Comparison of ENCODE assay signal across 8 cellular contexts in the genomic region with DNA sequence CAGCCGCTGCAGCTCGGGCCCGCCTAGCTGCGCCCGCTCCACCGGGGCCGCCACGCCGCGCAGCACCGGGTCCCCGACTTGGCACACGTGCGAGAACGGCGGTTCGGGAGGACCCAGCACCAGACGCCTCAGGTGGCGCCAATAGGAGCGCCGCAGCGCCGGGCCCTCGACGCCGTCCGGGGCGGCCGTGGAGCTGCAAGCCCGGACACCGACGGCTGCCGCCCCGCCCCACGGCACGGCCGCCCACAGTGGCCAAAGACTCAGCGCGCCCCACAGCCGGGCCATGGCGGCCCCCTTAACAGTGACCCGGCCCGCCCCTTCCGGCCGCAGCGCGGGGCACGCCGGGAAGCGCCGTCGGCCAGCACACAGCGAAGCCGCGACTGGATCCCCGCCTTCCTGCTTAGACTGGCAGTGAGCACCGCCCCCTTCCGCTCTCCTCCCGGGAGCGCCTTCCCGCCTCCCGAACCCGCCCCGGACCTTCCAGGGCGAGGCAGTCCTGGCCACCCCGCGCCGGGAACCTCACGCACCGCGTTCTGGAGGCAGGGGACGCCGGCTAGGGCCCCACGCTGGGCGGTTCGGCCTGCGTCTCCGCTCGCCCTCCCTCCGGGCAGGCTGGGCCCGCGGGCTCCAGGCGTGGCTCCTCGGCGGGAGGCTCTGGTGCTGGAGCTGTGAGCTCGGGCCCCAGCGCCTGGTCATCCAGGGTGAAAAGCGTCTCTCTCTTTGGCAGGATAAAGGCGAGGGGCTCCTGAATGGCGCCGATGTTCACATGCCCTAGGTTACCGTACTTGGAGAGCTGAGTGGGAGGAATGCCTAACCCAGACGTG. TPM values are rescaled to one million over a fixed set of nuclear protein-coding genes. Genes with fewer than 3 reads are reported as not detected.
DNase-seq lines count a peak whose midpoint lies in the region; ATAC-seq and TF ChIP-seq lines count a peak whose summit lies in the region.

A gene with protein sequence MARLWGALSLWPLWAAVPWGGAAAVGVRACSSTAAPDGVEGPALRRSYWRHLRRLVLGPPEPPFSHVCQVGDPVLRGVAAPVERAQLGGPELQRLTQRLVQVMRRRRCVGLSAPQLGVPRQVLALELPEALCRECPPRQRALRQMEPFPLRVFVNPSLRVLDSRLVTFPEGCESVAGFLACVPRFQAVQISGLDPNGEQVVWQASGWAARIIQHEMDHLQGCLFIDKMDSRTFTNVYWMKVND (minus strand): TSS at position 303 of the 824 bp plus-strand sequence. CDS start 18 bp downstream, at position 285.

- peaks cover 41% of the 10 kb centered on the region for H4K20me1 ChIP-seq in IMR-90 (ENCODE audit: insufficient read depth, low read length)
- H4K20me1 ChIP-seq in OCI-LY7 (ENCODE audit: insufficient read depth, low read length): peaks cover 35% of the 10 kb centered on the region

- peak within 1 kb of the TSS; percentile 75 for H2BK120ac ChIP-seq in IMR-90 (ENCODE audit: low read depth, low read length)

- H2BK5ac ChIP-seq in IMR-90 (ENCODE audit: low read depth, low read length, poor library complexity, severe bottlenecking): peak within 1 kb of the TSS; percentile 85

- WGBS in IMR-90 (ENCODE audit: extremely low coverage in 2 of 2, insufficient read length in 1 of 2), 2 experiments: 0% methylated on average over 43 of the region's 93 CpGs; no CpG with 5 or more reads in 1 of the 2 experiments

- POLR2A ChIA-PET in IMR-90 (lab: Charles Lee; ENCODE audit: unreplicated experiment): no interaction called here
- POLR2A ChIA-PET in OCI-LY7 (lab: Charles Lee): interaction anchor here (0.7 to 2.8 kb wide), 3 partner anchors 10 to 41 kb away, joined by 3 to 11 read pairs (median 7); a partner anchor contains a TSS

- peak within 1 kb of the TSS; percentile 96 for H3K14ac ChIP-seq in IMR-90 (replicated peaks; ENCODE audit: low read depth, low read length)

- intact Hi-C loops in IMR-90 (cut with micrococcal nuclease) (no loop called here), OCI-LY7 (cut with micrococcal nuclease; ENCODE audit: unreplicated experiment) (loop anchor here (1.0 to 10.0 kb wide), 6 partner anchors 9 to 434 kb away; a partner anchor contains a TSS)

- H2AFZ ChIP-seq in IMR-90 (replicated peaks; ENCODE audit: low read length, poor library complexity) (peak within 1 kb of the TSS; percentile 97), OCI-LY7 (ENCODE audit: low read length) (peak within 1 kb of the TSS; percentile 79)

- peak within 1 kb of the TSS; percentile 54 for H3K56ac ChIP-seq in IMR-90 (ENCODE audit: extremely low read depth, insufficient read depth, low read length)

- peaks cover 12% of the 10 kb centered on the region for H3K4me1 ChIP-seq in IMR-90 (ENCODE audit: control insufficient read depth, insufficient read depth, low read length)
- peaks cover 48% of the 10 kb centered on the region for H3K4me1 ChIP-seq in OCI-LY7 (ENCODE audit: insufficient read depth, low read length, poor library complexity, severe bottlenecking)
- peaks cover 37% of the 10 kb centered on the region for H3K4me1 ChIP-seq in mononuclear cell (ENCODE audit: insufficient read depth, low read length)

- peak within 1 kb of the TSS; percentile 27 for H4K5ac ChIP-seq in IMR-90 (ENCODE audit: low read depth, low read length)

- no peak within 1 kb of the TSS for H2BK20ac ChIP-seq in IMR-90 (ENCODE audit: low read depth, low read length)

- no peak for TF ChIP-seq RAD21 in IMR-90 (IDR thresholded peaks at IDR 0.05; ENCODE audit: low read length)

- no peaks in the 10 kb centered on the region for H3K9me2 ChIP-seq in OCI-LY7 (ENCODE audit: insufficient read depth, low read length)

- BruUV-seq in IMR-90 (replicated peaks; lab: Mats Ljungman, UMichigan): no TSS peak
- no TSS peak for BruUV-seq in OCI-LY7 (replicated peaks; lab: Mats Ljungman, UMichigan)

- H3K27me3 ChIP-seq in IMR-90 (ENCODE audit: control insufficient read depth, insufficient read depth, low read length) (no peaks in the 10 kb centered on the region), mononuclear cell (ENCODE audit: insufficient read depth, low read length) (no peaks in the 10 kb centered on the region)

- peak within 1 kb of the TSS; percentile 77 for H3K9ac ChIP-seq in IMR-90 (ENCODE audit: low read depth, low read length)

- H3K9me1 ChIP-seq in IMR-90 (ENCODE audit: insufficient read depth, low read length): peaks cover 10% of the 10 kb centered on the region

- dilution Hi-C loops in IMR-90 (cut with HindIII; ENCODE audit: low sequenced_read_pairs, unreplicated experiment): no loop called here

- peak within 1 kb of the TSS; percentile 84 for H2AK5ac ChIP-seq in IMR-90 (ENCODE audit: low read depth, low read length)

- H3K4me2 ChIP-seq in IMR-90 (ENCODE audit: low read depth, low read length): peak within 1 kb of the TSS; percentile 91
- peak within 1 kb of the TSS; percentile 89 for H3K4me2 ChIP-seq in OCI-LY7 (ENCODE audit: low read length)

- CTCF ChIA-PET in IMR-90 (lab: Yijun Ruan, JAX): interaction anchor here (0.6 kb wide), 1 partner anchor 113 kb away, joined by 5 read pairs; no protein-coding TSS in a partner anchor
- CTCF ChIA-PET in OCI-LY7 (lab: Charles Lee; ENCODE audit: unreplicated experiment): no interaction called here

- peak within 1 kb of the TSS; percentile 92 for H4K91ac ChIP-seq in IMR-90 (ENCODE audit: insufficient read depth, low read depth, low read length)

- no peak for TF ChIP-seq CTCF in IMR-90 (conservative IDR thresholded peaks at IDR 0.05; ENCODE audit: low read depth, low read length)
- TF ChIP-seq CTCF in OCI-LY7 (conservative IDR thresholded peaks at IDR 0.05; ENCODE audit: low read length): no peak
- TF ChIP-seq CTCF in epithelial cell of esophagus (IDR thresholded peaks at IDR 0.05; ENCODE audit: insufficient read depth, low read depth, low read length, missing control alignments): no peak

- H3K27ac ChIP-seq in IMR-90 (ENCODE audit: insufficient read depth, low read length) (peak within 1 kb of the TSS; percentile 86), OCI-LY7 (ENCODE audit: low read depth, low read length, poor library complexity, severe bottlenecking) (peak within 1 kb of the TSS; percentile 70)

- H3K4me3 ChIP-seq in IMR-90 (ENCODE audit: insufficient read depth, low read depth, low read length) (peak within 1 kb of the TSS; percentile 78), OCI-LY7 (ENCODE audit: low read depth, low read length, poor library complexity, severe bottlenecking) (peak within 1 kb of the TSS; percentile 75), epithelial cell of esophagus (ENCODE audit: low read length) (peak within 1 kb of the TSS; percentile 73), mononuclear cell (ENCODE audit: low read length) (peak within 1 kb of the TSS; percentile 71)

- peak within 1 kb of the TSS; percentile 98 for H3K23ac ChIP-seq in IMR-90 (ENCODE audit: low read depth, low read length)

- H3K79me2 ChIP-seq in OCI-LY7 (ENCODE audit: insufficient read depth, low read depth, low read length): peaks cover 56% of the 10 kb centered on the region

- H3K4ac ChIP-seq in IMR-90 (ENCODE audit: low read depth, low read length): peak within 1 kb of the TSS; percentile 96

- peak within 1 kb of the TSS; percentile 97 for H2AK9ac ChIP-seq in IMR-90 (replicated peaks; ENCODE audit: low read depth, low read length, poor library complexity)

- H2BK15ac ChIP-seq in IMR-90 (ENCODE audit: low read depth, low read length): no peak within 1 kb of the TSS

- H4K8ac ChIP-seq in IMR-90 (ENCODE audit: low read depth in 2 of 2, low read length in 2 of 2): peak within 1 kb of the TSS; percentile 88 to 95; a peak in 3 of 4 replicates

- in situ Hi-C loops in IMR-90 (cut with MboI; ENCODE audit: low sequenced_read_pairs): no loop called here

- peak; percentile 64; the same call in 1 of the 2 replicates for TF ChIP-seq POLR2A in IMR-90 (IDR thresholded peaks at IDR 0.05; ENCODE audit: low read depth, low read length)

- H3K9me3 ChIP-seq in IMR-90 (ENCODE audit: control insufficient read depth, insufficient read depth, low read length): no peaks in the 10 kb centered on the region
- no peaks in the 10 kb centered on the region for H3K9me3 ChIP-seq in OCI-LY7 (ENCODE audit: low read length)
- no peaks in the 10 kb centered on the region for H3K9me3 ChIP-seq in mononuclear cell (ENCODE audit: low read depth, low read length)

- H3K36me3 ChIP-seq in IMR-90 (ENCODE audit: control insufficient read depth, insufficient read depth, low read length) (peaks cover 49% of the 10 kb centered on the region), OCI-LY7 (ENCODE audit: insufficient read depth, low read length) (peaks cover 83% of the 10 kb centered on the region)

- no peak within 1 kb of the TSS for H3K18ac ChIP-seq in IMR-90 (ENCODE audit: low read depth, low read length)

- H3K79me1 ChIP-seq in IMR-90 (ENCODE audit: low read depth in 1 of 2, low read length in 2 of 2): peaks cover 45 to 73% of the 10 kb centered on the region in 2 experiments

- ATAC-seq in GM21529 (IDR thresholded peaks at IDR 0.05; ENCODE audit: unreplicated experiment) (peak; percentile 93), IMR-90 (ENCODE audit: low read depth) (peak; percentile 92)

- DNase-seq in DMS153 (lab: John Stamatoyannopoulos, UW) (peak; percentile 88), IMR-90 (peak; percentile 90), OCI-LY7 (ENCODE audit: low spot score) (peak; percentile 90), activated T-cell treated with anti-CD3 and anti-CD28 coated beads for 4 hours (peak; percentile 70), epithelial cell of esophagus (ENCODE audit: low read depth) (peak; percentile 95)
- peak; percentile 82 to 83 for DNase-seq in stimulated activated CD8-positive, alpha-beta memory T cell treated with anti-CD3 and anti-CD28 coated beads, Interleukin-2, amount 100 ng/mL, for 48 hours (ENCODE audit: low read depth in 2 of 2)

TF ChIP-seq in IMR-90, 13 proteins besides CTCF, POLR2A, EP300 and RAD21 (continues in another document):
- TF ChIP-seq BHLHE40 (IDR thresholded peaks at IDR 0.05; ENCODE audit: low read depth, low read length): peak; percentile 27; the same call in 1 of the 2 replicates
- TF ChIP-seq MXI1 (IDR thresholded peaks at IDR 0.05; ENCODE audit: borderline replicate concordance, low read depth, low read length): peak; percentile 80; the same call in 1 of the 2 replicates
- no peak for TF ChIP-seq RCOR1 (IDR thresholded peaks at IDR 0.05; ENCODE audit: insufficient replicate concordance, low read length)
- TF ChIP-seq CEBPB (IDR thresholded peaks at IDR 0.05; ENCODE audit: low read depth, low read length): 0 out of 2 replicates have a peak, but pooled peaks have one; percentile 38

RNA-seq across cellular contexts. Expression of the gene that starts here (rescaled TPM):
- 4.5 and 7.5 TPM in 2 replicates for total RNA-seq in IMR-90 (2012; rRNA removed)
- 6.4 and 7.6 TPM in 2 replicates for polyA plus RNA-seq in IMR-90 (2012; rRNA removed)
- 10.9 and 17.5 TPM in 2 replicates for polyA plus RNA-seq in IMR-90 (2012; cell fraction: cytosol; rRNA removed)
- 6.6 and 10.2 TPM in 2 replicates for polyA plus RNA-seq in IMR-90 (2012; cell fraction: nucleus; rRNA removed; ENCODE audit: low replicate concordance)
- total RNA-seq in OCI-LY7 (2014; rRNA removed; shearing (Covaris generic)): 54.8 and 85.4 TPM in 2 replicates
- 31.6 and 37.8 TPM in 2 replicates for total RNA-seq in OCI-LY7 (2022)
- total RNA-seq in mononuclear cell: 2.9 TPM

Comparison
In these comparisons a context has a peak if more than half of its experiments do, and no peak if none do; other contexts are left out.
1. Peak in every context shown above with its lines: DNase-seq, ATAC-seq, H3K4me3 ChIP-seq and H3K27ac ChIP-seq.